In the genomic region with DNA sequence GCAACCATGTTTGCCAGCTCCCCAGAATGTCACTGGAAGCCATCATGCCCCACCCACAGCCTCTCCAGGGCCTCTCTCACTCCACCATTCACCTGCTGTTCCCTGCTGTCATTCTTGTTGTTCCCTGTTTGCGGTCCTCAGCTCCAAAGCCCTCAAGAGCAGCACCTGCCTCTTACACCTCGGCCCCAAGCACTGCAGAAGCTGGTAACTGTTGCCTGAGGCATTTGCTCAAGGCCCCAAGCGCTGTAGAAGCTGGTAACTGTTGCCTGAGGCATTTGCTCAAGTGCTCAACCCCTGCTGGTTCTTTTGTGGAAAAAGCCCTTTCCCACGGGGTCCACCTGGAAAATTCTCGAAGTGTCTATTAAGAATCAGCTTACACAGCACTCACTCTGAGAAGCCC, we compare ENCODE assay signal across 16 cellular contexts.
A peak's percentile ranks its signal among the peaks of the same experiment; 100 is the strongest.
DNase-seq lines count a peak whose midpoint lies in the region; ATAC-seq and TF ChIP-seq lines count a peak whose summit lies in the region.
"Had no signal": no experiment of that assay in that cellular context is flagged by ENCODE, and none has a peak within 500 bp of the region (broad histone marks: within the 10 kb centered on the region; RNA-seq: fewer than 3 reads in every experiment).

No MANE protein-coding gene starts in this region.

- TF ChIP-seq CTCF in right atrium auricular region (IDR thresholded peaks at IDR 0.05) (no peak), upper lobe of right lung (IDR thresholded peaks at IDR 0.05) (no peak), esophagus muscularis mucosa (IDR thresholded peaks at IDR 0.05) (no peak)

- ATAC-seq in Right ventricle myocardium inferior (no peak), Right ventricle myocardium superior (ENCODE audit: poor library complexity) (no peak), upper lobe of right lung (peak; percentile 3), HG03439 (IDR thresholded peaks at IDR 0.05; ENCODE audit: unreplicated experiment) (no peak), GM19452 (IDR thresholded peaks at IDR 0.05; ENCODE audit: unreplicated experiment) (no peak)
- ATAC-seq: A549; activated T-cell treated with anti-CD3 and anti-CD28 coated beads, Interleukin-2, amount 50 U/mL, for 72 hours had no signal

- no peak overlapping the region for H3K4me3 ChIP-seq in right atrium auricular region
- no peak overlapping the region for H3K4me3 ChIP-seq in upper lobe of right lung
- no peak overlapping the region for H3K4me3 ChIP-seq in esophagus muscularis mucosa
- H3K4me3 ChIP-seq: A549, gastroesophageal sphincter, suprapubic skin had no signal

- intact Hi-C loops in Right ventricle myocardium inferior (cut with DNase I): no loop called here
- intact Hi-C loops in Right ventricle myocardium superior (cut with DNase I): loop anchor here (5.0 kb wide), 1 partner anchor 89 kb away; no protein-coding TSS in a partner anchor
- intact Hi-C loops in upper lobe of right lung (cut with DNase I): no loop called here
- intact Hi-C loops in esophagus muscularis mucosa (cut with DNase I): no loop called here

- H3K27me3 ChIP-seq in right atrium auricular region (no peaks in the 10 kb centered on the region), upper lobe of right lung (no peaks in the 10 kb centered on the region), esophagus muscularis mucosa (no peaks in the 10 kb centered on the region)
- H3K27me3 ChIP-seq: gastroesophageal sphincter, suprapubic skin had no signal

- peak; percentile 35 for DNase-seq in Right ventricle myocardium inferior (ENCODE audit: missing footprints)
- no peak for DNase-seq in Right ventricle myocardium superior
- peak; percentile 97 for DNase-seq in NCI-H510A (lab: John Stamatoyannopoulos, UW)
- DNase-seq in right atrium auricular region (ENCODE audit: low spot score): no peak
- DNase-seq in upper lobe of right lung: peak; percentile 59
- DNase-seq in esophagus muscularis mucosa (ENCODE audit: extremely low spot score): no peak
- DNase-seq: activated CD4-positive, alpha-beta T cell treated with anti-CD3 and anti-CD28 coated beads for 4 hours; activated T-cell treated with anti-CD3 and anti-CD28 coated beads, Interleukin-2, amount 50 U/mL, for 72 hours; Calu3; effector CD8-positive, alpha-beta T cell; T-helper 1 cell had no signal

- no peak for TF ChIP-seq POLR2A in esophagus muscularis mucosa (IDR thresholded peaks at IDR 0.05; ENCODE audit: low read depth)

- H3K27ac ChIP-seq in right atrium auricular region (peak overlapping the region; percentile 81 to 85), upper lobe of right lung (no peak overlapping the region), esophagus muscularis mucosa (replicated peaks in 1 of 4) (peak overlapping the region in 1 of 4 donors; percentile 39)

- H3K36me3 ChIP-seq in right atrium auricular region (no peaks in the 10 kb centered on the region), upper lobe of right lung (no peaks in the 10 kb centered on the region), esophagus muscularis mucosa (no peaks in the 10 kb centered on the region)
- H3K36me3 ChIP-seq: gastroesophageal sphincter, suprapubic skin had no signal

- WGBS in esophagus muscularis mucosa: 100% methylated on average over 2 of the region's 5 CpGs

- H3K4me1 ChIP-seq in right atrium auricular region (peaks cover 0 to 68% of the 10 kb centered on the region in 2 donors), upper lobe of right lung (peaks cover 37% of the 10 kb centered on the region), esophagus muscularis mucosa (peaks cover 47 to 73% (median 55%) of the 10 kb centered on the region in 4 donors)

- H3K9me3 ChIP-seq in right atrium auricular region: no peaks in the 10 kb centered on the region
- no peaks in the 10 kb centered on the region for H3K9me3 ChIP-seq in upper lobe of right lung
- H3K9me3 ChIP-seq in esophagus muscularis mucosa: no peaks in the 10 kb centered on the region
- H3K9me3 ChIP-seq: A549, gastroesophageal sphincter, suprapubic skin had no signal

- no peak for TF ChIP-seq EP300 in esophagus muscularis mucosa (IDR thresholded peaks at IDR 0.05)

Comparison
In these comparisons a context has a peak if more than half of its experiments do, and no peak if none do; other contexts are left out.
1. DNase-seq: peak in Right ventricle myocardium inferior (single experiment), NCI-H510A (single experiment) and upper lobe of right lung (single experiment); none in Right ventricle myocardium superior (single experiment), right atrium auricular region (single experiment) and esophagus muscularis mucosa (single experiment).